23 cellular contexts compared by ENCODE assay signal in the genomic region with DNA sequence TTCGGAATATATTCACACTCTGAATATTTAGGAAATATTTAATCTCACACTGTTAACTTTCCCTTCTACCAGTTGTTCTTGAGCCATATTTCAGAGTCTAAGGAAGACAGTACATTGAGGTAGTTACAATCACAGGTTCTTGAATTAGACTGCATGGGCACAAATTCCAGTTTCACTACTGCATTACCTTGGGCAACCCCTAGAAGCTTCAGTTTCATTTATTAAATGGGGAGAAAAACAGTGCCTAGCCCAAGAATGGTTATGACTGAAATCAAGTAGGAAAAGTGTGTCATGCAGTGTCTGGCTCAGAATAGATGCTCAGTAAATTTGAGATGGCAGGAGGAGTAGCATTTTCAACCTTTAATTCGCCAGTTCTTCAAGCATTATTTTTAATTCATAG.
DNase-seq lines count a peak whose midpoint lies in the region; ATAC-seq and TF ChIP-seq lines count a peak whose summit lies in the region.
"Had no signal": no experiment of that assay in that cellular context is flagged by ENCODE, and none has a peak within 500 bp of the region (broad histone marks: within the 10 kb centered on the region; RNA-seq: fewer than 3 reads in every experiment).

No MANE protein-coding gene starts in this region.

- H3K9me3 ChIP-seq in esophagus muscularis mucosa: no peaks in the 10 kb centered on the region
- H3K9me3 ChIP-seq: adrenal gland had no signal

- H3K36me3 Mint-ChIP-seq in activated T-helper 2 cell treated with anti-CD3 and anti-CD28 coated beads, Interferon-gamma antibody, Interleukin-2, Interleukin-4, amounts not matched to agents 10 μg/mL and 5 μg/mL and 100 μg/mL, durations not matched to agents 14 hours and 24 hours and 36 hours (ENCODE audit: low read depth): peaks cover 48% of the 10 kb centered on the region

- no peaks in the 10 kb centered on the region for H3K27me3 Mint-ChIP-seq in activated T-helper 2 cell treated with anti-CD3 and anti-CD28 coated beads, Interferon-gamma antibody, Interleukin-2, Interleukin-4, amounts not matched to agents 10 μg/mL and 5 μg/mL and 100 μg/mL, durations not matched to agents 14 hours and 24 hours and 36 hours (ENCODE audit: low read depth)

- DNase-seq in activated T-helper 2 cell treated with anti-CD3 and anti-CD28 coated beads, Interferon-gamma antibody, Interleukin-2, Interleukin-4, amounts not matched to agents 10 μg/mL and 5 μg/mL and 100 μg/mL, durations not matched to agents 14 hours and 24 hours and 36 hours (ENCODE audit: low spot score): no peak
- DNase-seq in superior temporal gyrus (ENCODE audit: extremely low spot score) (no peak), esophagus muscularis mucosa (ENCODE audit: extremely low spot score) (no peak)
- no peak for DNase-seq in activated effector memory CD4-positive, alpha-beta T cell treated with Interleukin-2 at 50 U/mL for 16 hours
- DNase-seq: activated CD4-positive, CD25-positive, alpha-beta regulatory T cell; activated CD8-positive, alpha-beta memory T cell treated with anti-CD3 and anti-CD28 coated beads, Interleukin-2, amount 50 U/mL, for 4 hours; adrenal gland; caudate nucleus; DMS79; effector memory CD4-positive, alpha-beta T cell; H7; NCI-H226; NK-92 treated with Interleukin-12 subunit alpha and Interleukin-12 subunit beta, amount 100 ng/mL, for 24 hours; stimulated activated CD4-positive, alpha-beta T cell treated with anti-CD3 and anti-CD28 coated beads, Interleukin-4, amount 100 ng/mL, for 1 hour; stimulated activated CD8-positive, alpha-beta memory T cell treated with anti-CD3 and anti-CD28 coated beads, Interleukin-4, amount 100 ng/mL, for 48 hours had no signal

- H3K27ac Mint-ChIP-seq in activated T-helper 2 cell treated with anti-CD3 and anti-CD28 coated beads, Interferon-gamma antibody, Interleukin-2, Interleukin-4, amounts not matched to agents 10 μg/mL and 5 μg/mL and 100 μg/mL, durations not matched to agents 14 hours and 24 hours and 36 hours: peak overlapping the region; percentile 20
- H3K27ac Mint-ChIP-seq: T-helper 1 cell treated with Interleukin-12 subunit alpha and Interleukin-12 subunit beta and Interleukin-4 antibody, amounts not matched to agents 30 μg/mL and 1 μg/mL, for 36 hours had no signal

- peaks cover 7 to 34% (median 19%) of the 10 kb centered on the region in 4 donors for H3K36me3 ChIP-seq in esophagus muscularis mucosa
- H3K36me3 ChIP-seq: adrenal gland had no signal

- 98% methylated on average over 2 of the region's 2 CpGs for WGBS in esophagus muscularis mucosa

- peaks cover 13% of the 10 kb centered on the region for H3K4me1 Mint-ChIP-seq in activated T-helper 2 cell treated with anti-CD3 and anti-CD28 coated beads, Interferon-gamma antibody, Interleukin-2, Interleukin-4, amounts not matched to agents 10 μg/mL and 5 μg/mL and 100 μg/mL, durations not matched to agents 14 hours and 24 hours and 36 hours (ENCODE audit: low read depth)

- no peaks in the 10 kb centered on the region for H3K27me3 ChIP-seq in esophagus muscularis mucosa
- H3K27me3 ChIP-seq: adrenal gland; BLaER1 treated with 17β-estradiol and CSF1 and Interleukin-3, amounts not matched to agents 10 nM and 100 nM; tibial nerve had no signal

- intact Hi-C loops in activated T-helper 2 cell treated with anti-CD3 and anti-CD28 coated beads, Interferon-gamma antibody, Interleukin-2, Interleukin-4, amounts not matched to agents 10 μg/mL and 5 μg/mL and 100 μg/mL, durations not matched to agents 14 hours and 24 hours and 36 hours (cut with micrococcal nuclease): loop anchor here (2.0 to 10.0 kb wide), 4 partner anchors 61 to 761 kb away; no protein-coding TSS in a partner anchor
- intact Hi-C loops in esophagus muscularis mucosa (cut with DNase I): no loop called here

- no peak overlapping the region for H3K4me3 ChIP-seq in esophagus muscularis mucosa
- H3K4me3 ChIP-seq: adrenal gland; BLaER1 treated with 17β-estradiol and CSF1 and Interleukin-3, amounts not matched to agents 10 nM and 100 nM; tibial nerve had no signal

- TF ChIP-seq POLR2A in esophagus muscularis mucosa (IDR thresholded peaks at IDR 0.05; ENCODE audit: low read depth): no peak

- ATAC-seq in GM18520 (IDR thresholded peaks at IDR 0.05; ENCODE audit: unreplicated experiment) (peak; percentile 40), GM21367 (IDR thresholded peaks at IDR 0.05; ENCODE audit: unreplicated experiment) (peak; percentile 48), HG03025 (IDR thresholded peaks at IDR 0.05; ENCODE audit: low FRiP score, unreplicated experiment) (peak; percentile 44)
- ATAC-seq: left lobe of liver, Right ventricle myocardium inferior had no signal

- no peak for TF ChIP-seq EP300 in esophagus muscularis mucosa (IDR thresholded peaks at IDR 0.05)

- no peaks in the 10 kb centered on the region for H3K9me3 Mint-ChIP-seq in activated T-helper 2 cell treated with anti-CD3 and anti-CD28 coated beads, Interferon-gamma antibody, Interleukin-2, Interleukin-4, amounts not matched to agents 10 μg/mL and 5 μg/mL and 100 μg/mL, durations not matched to agents 14 hours and 24 hours and 36 hours
- H3K9me3 Mint-ChIP-seq: T-helper 1 cell treated with Interleukin-12 subunit alpha and Interleukin-12 subunit beta and Interleukin-4 antibody, amounts not matched to agents 30 μg/mL and 1 μg/mL, for 36 hours had no signal

- H3K4me3 Mint-ChIP-seq in activated T-helper 2 cell treated with anti-CD3 and anti-CD28 coated beads, Interferon-gamma antibody, Interleukin-2, Interleukin-4, amounts not matched to agents 10 μg/mL and 5 μg/mL and 100 μg/mL, durations not matched to agents 14 hours and 24 hours and 36 hours (ENCODE audit: low read depth): no peak overlapping the region
- H3K4me3 Mint-ChIP-seq: T-helper 1 cell treated with Interleukin-12 subunit alpha and Interleukin-12 subunit beta and Interleukin-4 antibody, amounts not matched to agents 30 μg/mL and 1 μg/mL, for 36 hours had no signal

- no peaks in the 10 kb centered on the region for H3K4me1 ChIP-seq in esophagus muscularis mucosa
- H3K4me1 ChIP-seq: adrenal gland; BLaER1 treated with 17β-estradiol and CSF1 and Interleukin-3, amounts not matched to agents 10 nM and 100 nM; tibial nerve had no signal

- TF ChIP-seq CTCF in esophagus muscularis mucosa (IDR thresholded peaks at IDR 0.05): no peak

- H3K27ac ChIP-seq in esophagus muscularis mucosa (replicated peaks in 1 of 4): no peak overlapping the region
- H3K27ac ChIP-seq: adrenal gland; BLaER1 treated with 17β-estradiol and CSF1 and Interleukin-3, amounts not matched to agents 10 nM and 100 nM; tibial nerve had no signal
